In genomic region chr17:41972571-41973411, GRCh38 we compare ENCODE assay signal across 9 cellular contexts. TPM values are rescaled to one million over a fixed set of nuclear protein-coding genes. Genes with fewer than 3 reads are reported as not detected.
DNase-seq lines count a peak whose midpoint lies in the region; ATAC-seq and TF ChIP-seq lines count a peak whose summit lies in the region.
"Had no signal": no experiment of that assay in that cellular context is flagged by ENCODE, and none has a peak within 500 bp of the region (broad histone marks: within the 10 kb centered on the region; RNA-seq: fewer than 3 reads in every experiment).

No MANE protein-coding gene starts in this region.

- no peak for ATAC-seq in naive thymus-derived CD8-positive, alpha-beta T cell
- no peak for ATAC-seq in GM21529 (IDR thresholded peaks at IDR 0.05; ENCODE audit: unreplicated experiment)

- peaks cover 49 to 74% of the 10 kb centered on the region in 2 donors for H3K36me3 ChIP-seq in ascending aorta

- peak overlapping the region in 6 of 10 donors; percentile 29 to 87 (median 66) for H3K27ac Mint-ChIP-seq in naive thymus-derived CD8-positive, alpha-beta T cell
- H3K27ac Mint-ChIP-seq in activated T-helper 2 cell treated with anti-CD3 and anti-CD28 coated beads, Interferon-gamma antibody, Interleukin-2, Interleukin-4, amounts not matched to agents 10 μg/mL and 5 μg/mL and 100 μg/mL, durations not matched to agents 14 hours and 24 hours and 36 hours = no peak overlapping the region

- H3K9me3 ChIP-seq in ascending aorta = no peaks in the 10 kb centered on the region

- POLR2A ChIA-PET in naive thymus-derived CD8-positive, alpha-beta T cell (lab: Charles Lee) = interaction anchor here (0.6 kb wide), 1 partner anchor 42 kb away, joined by 3 read pairs; no protein-coding TSS in a partner anchor

- peaks cover 6 to 44% (median 36%) of the 10 kb centered on the region in 4 donors for H3K4me1 Mint-ChIP-seq in naive thymus-derived CD8-positive, alpha-beta T cell
- H3K4me1 Mint-ChIP-seq in activated T-helper 2 cell treated with anti-CD3 and anti-CD28 coated beads, Interferon-gamma antibody, Interleukin-2, Interleukin-4, amounts not matched to agents 10 μg/mL and 5 μg/mL and 100 μg/mL, durations not matched to agents 14 hours and 24 hours and 36 hours (ENCODE audit: low read depth) = peaks cover 12% of the 10 kb centered on the region

- H3K27ac ChIP-seq in cingulate gyrus (ENCODE audit: low read depth, low read length) (peak overlapping the region; percentile 77), ascending aorta (no peak overlapping the region)

- H3K4me1 ChIP-seq in ascending aorta = no peaks in the 10 kb centered on the region

- no peaks in the 10 kb centered on the region for H3K27me3 ChIP-seq in ascending aorta

- H3K4me3 ChIP-seq in ascending aorta = no peak overlapping the region

- no peaks in the 10 kb centered on the region for H3K27me3 Mint-ChIP-seq in naive thymus-derived CD8-positive, alpha-beta T cell
- no peaks in the 10 kb centered on the region for H3K27me3 Mint-ChIP-seq in activated T-helper 2 cell treated with anti-CD3 and anti-CD28 coated beads, Interferon-gamma antibody, Interleukin-2, Interleukin-4, amounts not matched to agents 10 μg/mL and 5 μg/mL and 100 μg/mL, durations not matched to agents 14 hours and 24 hours and 36 hours (ENCODE audit: low read depth)

- intact Hi-C loops in activated T-helper 2 cell treated with anti-CD3 and anti-CD28 coated beads, Interferon-gamma antibody, Interleukin-2, Interleukin-4, amounts not matched to agents 10 μg/mL and 5 μg/mL and 100 μg/mL, durations not matched to agents 14 hours and 24 hours and 36 hours (cut with micrococcal nuclease) = no loop called here
- intact Hi-C loops in ascending aorta (cut with DNase I) = no loop called here

- peaks cover 0 to 60% (median 10%) of the 10 kb centered on the region in 3 donors for H3K36me3 Mint-ChIP-seq in naive thymus-derived CD8-positive, alpha-beta T cell
- H3K36me3 Mint-ChIP-seq in activated T-helper 2 cell treated with anti-CD3 and anti-CD28 coated beads, Interferon-gamma antibody, Interleukin-2, Interleukin-4, amounts not matched to agents 10 μg/mL and 5 μg/mL and 100 μg/mL, durations not matched to agents 14 hours and 24 hours and 36 hours (ENCODE audit: low read depth) = peaks cover 75% of the 10 kb centered on the region

- H3K9me3 Mint-ChIP-seq in naive thymus-derived CD8-positive, alpha-beta T cell = no peaks in the 10 kb centered on the region
- no peaks in the 10 kb centered on the region for H3K9me3 Mint-ChIP-seq in activated T-helper 2 cell treated with anti-CD3 and anti-CD28 coated beads, Interferon-gamma antibody, Interleukin-2, Interleukin-4, amounts not matched to agents 10 μg/mL and 5 μg/mL and 100 μg/mL, durations not matched to agents 14 hours and 24 hours and 36 hours

- TF ChIP-seq CTCF in ascending aorta (IDR thresholded peaks at IDR 0.05) = no peak

- DNase-seq in DMS153 treated with DMSO at 0.1 percent for 48 hours (lab: John Stamatoyannopoulos, UW; ENCODE audit: unreplicated experiment) = peak; percentile 31
- peak; percentile 41 for DNase-seq in NAMALWA (ENCODE audit: low spot score)
- no peak for DNase-seq in naive thymus-derived CD8-positive, alpha-beta T cell
- no peak for DNase-seq in activated T-helper 2 cell treated with anti-CD3 and anti-CD28 coated beads, Interferon-gamma antibody, Interleukin-2, Interleukin-4, amounts not matched to agents 10 μg/mL and 5 μg/mL and 100 μg/mL, durations not matched to agents 14 hours and 24 hours and 36 hours (ENCODE audit: low spot score)
- DNase-seq in activated naive CD4-positive, alpha-beta T cell treated with anti-CD3 and anti-CD28 coated beads, Interleukin-2, amount 50 U/mL, for 16 hours = no peak
- DNase-seq in ascending aorta (ENCODE audit: low spot score in 2 of 2) = no peak
- DNase-seq: activated naive CD4-positive, alpha-beta T cell treated with Interleukin-2 at 50 U/mL for 16 hours had no signal

- peak overlapping the region in 1 of 10 donors; percentile 45 for H3K4me3 Mint-ChIP-seq in naive thymus-derived CD8-positive, alpha-beta T cell
- H3K4me3 Mint-ChIP-seq in activated T-helper 2 cell treated with anti-CD3 and anti-CD28 coated beads, Interferon-gamma antibody, Interleukin-2, Interleukin-4, amounts not matched to agents 10 μg/mL and 5 μg/mL and 100 μg/mL, durations not matched to agents 14 hours and 24 hours and 36 hours (ENCODE audit: low read depth) = no peak overlapping the region

RNA-seq across cellular contexts. Expression of gene CNP, which starts 6.2 kb away (rescaled TPM):
- total RNA-seq in naive thymus-derived CD8-positive, alpha-beta T cell = 10 to 100 TPM; 30.6 to 34.1 TPM
- 10 to 100 TPM; 27.0 to 33.6 (median 27.5) TPM for polyA plus RNA-seq in naive thymus-derived CD8-positive, alpha-beta T cell
- 71.8 and 77.3 TPM in 2 replicates for total RNA-seq in activated T-helper 2 cell treated with anti-CD3 and anti-CD28 coated beads, Interferon-gamma antibody, Interleukin-2, Interleukin-4, amounts not matched to agents 10 μg/mL and 5 μg/mL and 100 μg/mL, durations not matched to agents 14 hours and 24 hours and 36 hours
- 72.9 TPM for total RNA-seq in ascending aorta

RNA-seq across cellular contexts. Expression of gene ODAD4, which starts 42.4 kb away (rescaled TPM):
- total RNA-seq in naive thymus-derived CD8-positive, alpha-beta T cell = not detected
- under 1 TPM in 2 of 3 donors, not detected in 1; 0.08 to 0.09 TPM for polyA plus RNA-seq in naive thymus-derived CD8-positive, alpha-beta T cell
- 0.50 and 0.85 TPM in 2 replicates for total RNA-seq in activated T-helper 2 cell treated with anti-CD3 and anti-CD28 coated beads, Interferon-gamma antibody, Interleukin-2, Interleukin-4, amounts not matched to agents 10 μg/mL and 5 μg/mL and 100 μg/mL, durations not matched to agents 14 hours and 24 hours and 36 hours
- total RNA-seq in ascending aorta = not detected

RNA-seq across cellular contexts. Expression of gene DNAJC7, which starts 44.4 kb away (rescaled TPM):
- 100 to 1,000 TPM; 118 to 129 TPM for total RNA-seq in naive thymus-derived CD8-positive, alpha-beta T cell
- 10 to 100 TPM; 63.6 to 70.1 (median 66.2) TPM for polyA plus RNA-seq in naive thymus-derived CD8-positive, alpha-beta T cell
- 103 and 115 TPM in 2 replicates for total RNA-seq in activated T-helper 2 cell treated with anti-CD3 and anti-CD28 coated beads, Interferon-gamma antibody, Interleukin-2, Interleukin-4, amounts not matched to agents 10 μg/mL and 5 μg/mL and 100 μg/mL, durations not matched to agents 14 hours and 24 hours and 36 hours
- total RNA-seq in ascending aorta = 79.7 TPM

RNA-seq across cellular contexts. Expression of gene NKIRAS2, which starts 47.1 kb away (rescaled TPM):
- total RNA-seq in naive thymus-derived CD8-positive, alpha-beta T cell = 10 to 100 TPM; 19.1 to 19.2 TPM
- polyA plus RNA-seq in naive thymus-derived CD8-positive, alpha-beta T cell = 10 to 100 TPM; 20.5 to 30.2 (median 21.9) TPM
- total RNA-seq in activated T-helper 2 cell treated with anti-CD3 and anti-CD28 coated beads, Interferon-gamma antibody, Interleukin-2, Interleukin-4, amounts not matched to agents 10 μg/mL and 5 μg/mL and 100 μg/mL, durations not matched to agents 14 hours and 24 hours and 36 hours = 25.8 and 28.2 TPM in 2 replicates
- 63.6 TPM for total RNA-seq in ascending aorta

RNA-seq across cellular contexts. Expression of gene ACLY, which starts 54.0 kb away (rescaled TPM):
- 10 to 100 TPM; 69.9 to 79.3 TPM for total RNA-seq in naive thymus-derived CD8-positive, alpha-beta T cell
- 10 to 100 TPM; 42.7 to 61.3 (median 50.1) TPM for polyA plus RNA-seq in naive thymus-derived CD8-positive, alpha-beta T cell
- 223 and 232 TPM in 2 replicates for total RNA-seq in activated T-helper 2 cell treated with anti-CD3 and anti-CD28 coated beads, Interferon-gamma antibody, Interleukin-2, Interleukin-4, amounts not matched to agents 10 μg/mL and 5 μg/mL and 100 μg/mL, durations not matched to agents 14 hours and 24 hours and 36 hours
- total RNA-seq in ascending aorta = 64.4 TPM

Comparison
In these comparisons a context has a peak if more than half of its experiments do, and no peak if none do; other contexts are left out.
1. DNase-seq: peak in DMS153 treated with DMSO at 0.1 percent for 48 hours (single experiment) and NAMALWA (single experiment); none in naive thymus-derived CD8-positive, alpha-beta T cell (0 of 10), activated T-helper 2 cell treated with anti-CD3 and anti-CD28 coated beads, Interferon-gamma antibody, Interleukin-2, Interleukin-4, amounts not matched to agents 10 μg/mL and 5 μg/mL and 100 μg/mL, durations not matched to agents 14 hours and 24 hours and 36 hours (single experiment), activated naive CD4-positive, alpha-beta T cell treated with anti-CD3 and anti-CD28 coated beads, Interleukin-2, amount 50 U/mL, for 16 hours (single experiment) and ascending aorta (0 of 2).